9 cellular contexts compared by ENCODE assay signal in genomic region chr22:17217179-17217578, GRCh38. TPM values are rescaled to one million over a fixed set of nuclear protein-coding genes. Genes with fewer than 3 reads are reported as not detected.
DNase-seq lines count a peak whose midpoint lies in the region; ATAC-seq and TF ChIP-seq lines count a peak whose summit lies in the region.
"Had no signal": no experiment of that assay in that cellular context is flagged by ENCODE, and none has a peak within 500 bp of the region (broad histone marks: within the 10 kb centered on the region; RNA-seq: fewer than 3 reads in every experiment).

No MANE protein-coding gene starts in this region.

- peaks cover 4% of the 10 kb centered on the region for H3K9me3 Mint-ChIP-seq in activated CD4-positive, alpha-beta T cell treated with anti-CD3 and anti-CD28 coated beads, Interleukin-2, amount 10 ng/mL, durations not matched to agents 7 days and 5 days
- H3K9me3 Mint-ChIP-seq in activated T-cell treated with anti-CD3 and anti-CD28 coated beads, Interleukin-2, amount 50 U/mL, for 72 hours = peaks cover 0 to 5% of the 10 kb centered on the region in 2 donors

- H3K4me1 Mint-ChIP-seq in activated CD4-positive, alpha-beta T cell treated with anti-CD3 and anti-CD28 coated beads, Interleukin-2, amount 10 ng/mL, durations not matched to agents 7 days and 5 days = peaks cover 74% of the 10 kb centered on the region
- peaks cover 84% of the 10 kb centered on the region for H3K4me1 Mint-ChIP-seq in activated T-cell treated with anti-CD3 and anti-CD28 coated beads, Interleukin-2, amount 50 U/mL, for 72 hours (ENCODE audit: low read depth)

- TF ChIP-seq CTCF in spleen (IDR thresholded peaks at IDR 0.05 in 8 of 11, conservative IDR thresholded peaks at IDR 0.05 in 3 of 11) = no peak

- H3K27me3 Mint-ChIP-seq in activated CD4-positive, alpha-beta T cell treated with anti-CD3 and anti-CD28 coated beads, Interleukin-2, amount 10 ng/mL, durations not matched to agents 7 days and 5 days = no peaks in the 10 kb centered on the region
- H3K27me3 Mint-ChIP-seq in activated T-cell treated with anti-CD3 and anti-CD28 coated beads, Interleukin-2, amount 50 U/mL, for 72 hours (ENCODE audit: low read depth) = no peaks in the 10 kb centered on the region

- no peaks in the 10 kb centered on the region for H3K27me3 ChIP-seq in spleen (replicated peaks in 1 of 7)

- peak; percentile 43 for ATAC-seq in HG03175 (IDR thresholded peaks at IDR 0.05; ENCODE audit: unreplicated experiment)
- ATAC-seq in activated T-cell treated with anti-CD3 and anti-CD28 coated beads, Interleukin-2, amount 50 U/mL, for 72 hours (replicated peaks in 1 of 2) = peak in 1 of 2 donors; percentile 20
- ATAC-seq in GM21825 (IDR thresholded peaks at IDR 0.05; ENCODE audit: unreplicated experiment) = no peak

- peak; percentile 54 for DNase-seq in activated CD4-positive, alpha-beta T cell treated with anti-CD3 and anti-CD28 coated beads, Interleukin-2, amount 10 ng/mL, durations not matched to agents 7 days and 5 days
- no peak for DNase-seq in activated CD4-positive, alpha-beta T cell treated with anti-CD3 and anti-CD28 coated beads, Interleukin-2, amount 50 U/mL, for 48 hours
- DNase-seq in activated T-cell treated with anti-CD3 and anti-CD28 coated beads, Interleukin-2, amount 50 U/mL, for 72 hours = no peak
- DNase-seq in spleen (no peak), HuH-7 (ENCODE audit: low spot score) (no peak), occipital lobe (lab: John Stamatoyannopoulos, UW) (no peak)
- DNase-seq: ACHN had no signal

- POLR2A ChIA-PET in activated CD4-positive, alpha-beta T cell treated with anti-CD3 and anti-CD28 coated beads, Interleukin-2, amount 10 ng/mL, durations not matched to agents 7 days and 5 days (lab: Charles Lee) = no interaction called here

- peaks cover 16 to 90% (median 70%) of the 10 kb centered on the region in 6 donors for H3K4me1 ChIP-seq in spleen

- H3K9me3 ChIP-seq in spleen = no peaks in the 10 kb centered on the region

- intact Hi-C loops in spleen (cut with DNase I; ENCODE audit: low total_unique reads) = no loop called here

- WGBS in spleen, 5 donors = 2 to 11% (median 7%) methylated on average over 1 of the region's 1 CpG

- peak overlapping the region; percentile 93 for H3K27ac Mint-ChIP-seq in activated CD4-positive, alpha-beta T cell treated with anti-CD3 and anti-CD28 coated beads, Interleukin-2, amount 10 ng/mL, durations not matched to agents 7 days and 5 days
- peak overlapping the region; percentile 87 for H3K27ac Mint-ChIP-seq in activated T-cell treated with anti-CD3 and anti-CD28 coated beads, Interleukin-2, amount 50 U/mL, for 72 hours

- H3K27ac ChIP-seq in spleen = peak overlapping the region; percentile 44 to 93 (median 82)

- H3K36me3 Mint-ChIP-seq in activated CD4-positive, alpha-beta T cell treated with anti-CD3 and anti-CD28 coated beads, Interleukin-2, amount 10 ng/mL, durations not matched to agents 7 days and 5 days (ENCODE audit: low read depth) = peaks cover 23% of the 10 kb centered on the region
- peaks cover 0 to 3% of the 10 kb centered on the region in 2 donors for H3K36me3 Mint-ChIP-seq in activated T-cell treated with anti-CD3 and anti-CD28 coated beads, Interleukin-2, amount 50 U/mL, for 72 hours (ENCODE audit: insufficient read depth in 2 of 2)

- H3K36me3 ChIP-seq in spleen = peaks cover 0 to 18% (median 0%) of the 10 kb centered on the region in 6 donors

- peak overlapping the region in 7 of 8 donors; percentile 7 to 77 (median 41) for H3K4me3 ChIP-seq in spleen

- peak overlapping the region; percentile 83 for H3K4me3 Mint-ChIP-seq in activated CD4-positive, alpha-beta T cell treated with anti-CD3 and anti-CD28 coated beads, Interleukin-2, amount 10 ng/mL, durations not matched to agents 7 days and 5 days
- peak overlapping the region; percentile 69 to 94 for H3K4me3 Mint-ChIP-seq in activated T-cell treated with anti-CD3 and anti-CD28 coated beads, Interleukin-2, amount 50 U/mL, for 72 hours

- TF ChIP-seq POLR2A in spleen (IDR thresholded peaks at IDR 0.05) = no peak

- CTCF ChIA-PET in activated CD4-positive, alpha-beta T cell treated with anti-CD3 and anti-CD28 coated beads, Interleukin-2, amount 10 ng/mL, durations not matched to agents 7 days and 5 days (lab: Charles Lee) = interaction anchor here (0.6 kb wide), 1 partner anchor 100 kb away, joined by 7 read pairs; no protein-coding TSS in a partner anchor

RNA-seq across cellular contexts. Expression of gene ADA2, which starts 2.1 kb away (rescaled TPM):
- 100 to 1,000 TPM; 118 to 137 TPM for total RNA-seq in activated CD4-positive, alpha-beta T cell treated with anti-CD3 and anti-CD28 coated beads, Interleukin-2, amount 10 ng/mL, durations not matched to agents 7 days and 5 days
- total RNA-seq in activated T-cell treated with anti-CD3 and anti-CD28 coated beads, Interleukin-2, amount 50 U/mL, for 72 hours = 10 to 100 TPM; 13.0 to 16.1 TPM
- total RNA-seq in spleen = 100 to 1,000 TPM; 115 to 187 (median 166) TPM
- 10 to 100 TPM; 22.0 to 30.2 (median 22.7) TPM for polyA plus RNA-seq in spleen
- total RNA-seq in occipital lobe = 3.4 TPM

RNA-seq across cellular contexts. Expression of gene HDHD5, which starts 58.1 kb away (rescaled TPM):
- 10 to 100 TPM; 30.9 to 37.1 TPM for total RNA-seq in activated CD4-positive, alpha-beta T cell treated with anti-CD3 and anti-CD28 coated beads, Interleukin-2, amount 10 ng/mL, durations not matched to agents 7 days and 5 days
- 10 to 100 TPM; 23.5 to 26.1 TPM for total RNA-seq in activated T-cell treated with anti-CD3 and anti-CD28 coated beads, Interleukin-2, amount 50 U/mL, for 72 hours
- total RNA-seq in spleen (10 to 100 TPM; 27.9 to 40.8 (median 31.6) TPM), occipital lobe (41.3 TPM)
- polyA plus RNA-seq in spleen = 10 to 100 TPM; 25.4 to 47.6 (median 33.0) TPM

Comparison
In these comparisons a context has a peak if more than half of its experiments do, and no peak if none do; other contexts are left out.
1. RNA of gene ADA2, which starts 2.1 kb away (total RNA-seq): 115 to 187 TPM in spleen and 118 to 137 TPM in activated CD4-positive, alpha-beta T cell treated with anti-CD3 and anti-CD28 coated beads, Interleukin-2, amount 10 ng/mL, durations not matched to agents 7 days and 5 days; 13.0 to 16.1 TPM in activated T-cell treated with anti-CD3 and anti-CD28 coated beads, Interleukin-2, amount 50 U/mL, for 72 hours and 3.4 TPM in occipital lobe (single experiment); every median in the first group is over 4 times any median in the second.